Comparison of ENCODE assay signal across 18 cellular contexts in the genomic region with DNA sequence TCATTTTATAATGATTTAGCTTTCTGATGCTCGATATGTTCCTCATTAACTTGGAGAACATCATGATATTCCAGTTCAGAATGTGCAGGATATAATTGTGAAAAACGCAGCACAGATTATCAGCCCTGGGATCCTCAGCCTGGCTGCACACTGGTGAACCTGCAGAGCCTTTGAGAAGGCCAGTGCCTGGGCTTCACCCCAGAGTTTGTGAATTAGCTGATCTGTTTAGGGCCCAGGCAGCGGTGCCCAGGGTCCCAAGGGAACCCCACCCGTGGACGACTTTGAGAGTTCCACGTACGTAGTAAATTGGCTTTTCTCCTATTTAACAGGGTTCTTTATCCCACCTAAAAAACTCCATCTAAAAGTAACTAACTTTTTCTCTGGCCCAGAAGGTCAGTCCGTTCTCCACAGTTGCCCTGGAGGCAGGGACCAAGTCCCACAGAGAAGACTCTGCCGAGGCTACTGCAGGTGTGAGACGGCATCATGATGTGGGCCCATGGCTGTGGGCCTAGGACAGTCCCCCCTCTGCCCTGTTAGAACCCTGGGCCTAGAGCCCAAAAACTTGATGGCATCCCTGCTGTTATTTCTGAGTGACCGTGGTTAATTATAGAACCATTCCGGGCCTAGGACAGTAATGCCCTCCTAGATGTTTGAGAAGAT. TPM values are rescaled to one million over a fixed set of nuclear protein-coding genes. Genes with fewer than 3 reads are reported as not detected.
A peak's percentile ranks its signal among the peaks of the same experiment; 100 is the strongest.
DNase-seq lines count a peak whose midpoint lies in the region; ATAC-seq, FAIRE-seq and TF ChIP-seq lines count a peak whose summit lies in the region.
"Had no signal": no experiment of that assay in that cellular context is flagged by ENCODE, and none has a peak within 500 bp of the region (broad histone marks: within the 10 kb centered on the region; RNA-seq: fewer than 3 reads in every experiment).

No MANE protein-coding gene starts in this region.

- no peak overlapping the region for H3K4me2 ChIP-seq in neuronal stem cell (ENCODE audit: insufficient read depth, low read length, poor library complexity, severe bottlenecking)
- H3K4me2 ChIP-seq: A549 had no signal

- no peak overlapping the region for H3K4ac ChIP-seq in neuronal stem cell (ENCODE audit: low read length)

- H3K18ac ChIP-seq in neuronal stem cell (ENCODE audit: low read length) = peak overlapping the region; percentile 13

- TF ChIP-seq CTCF in left ventricle myocardium inferior (IDR thresholded peaks at IDR 0.05; ENCODE audit: borderline replicate concordance) (no peak), kidney (IDR thresholded peaks at IDR 0.05; ENCODE audit: borderline replicate concordance, extremely low read depth, insufficient read depth) (no peak), uterus (IDR thresholded peaks at IDR 0.05) (no peak)

- FAIRE-seq in kidney (lab: Jason Lieb, UNC) = no peak
- FAIRE-seq: A549, D721Med, G401.6, GM12891, H54 had no signal

- WGBS in neuronal stem cell (ENCODE audit: extremely low coverage in 2 of 2, insufficient read length in 2 of 2, insufficient replicate concordance in 1 of 2), 2 donors = no CpG with 5 or more reads among the region's 12 CpGs

- H2AK5ac ChIP-seq in neuronal stem cell (ENCODE audit: low read depth, low read length) = no peak overlapping the region

- H4K8ac ChIP-seq in neuronal stem cell (ENCODE audit: low read depth, low read length) = no peak overlapping the region

- H3K9ac ChIP-seq in kidney (ENCODE audit: low read length in 2 of 2) (no peak overlapping the region), neuronal stem cell (ENCODE audit: low read depth, low read length, poor library complexity) (no peak overlapping the region)
- H3K9ac ChIP-seq: GM23248 had no signal

- no peak overlapping the region for H3K23ac ChIP-seq in neuronal stem cell (ENCODE audit: low read depth, low read length, poor library complexity)

- TF ChIP-seq POLR2A in uterus (IDR thresholded peaks at IDR 0.05) = no peak

- H3K4me3 ChIP-seq in left ventricle myocardium inferior = no peak overlapping the region
- H3K4me3 ChIP-seq in kidney (ENCODE audit: low read length in 2 of 2) = no peak overlapping the region
- no peak overlapping the region for H3K4me3 ChIP-seq in neuronal stem cell (ENCODE audit: low read length in 2 of 2)
- no peak overlapping the region for H3K4me3 ChIP-seq in uterus
- H3K4me3 ChIP-seq: A549, GM23248 had no signal

- H3K9me3 ChIP-seq in left ventricle myocardium inferior (replicated peaks) (no peaks in the 10 kb centered on the region), kidney (ENCODE audit: control insufficient read depth in 1 of 2, low read length in 2 of 2) (no peaks in the 10 kb centered on the region), neuronal stem cell (replicated peaks in 1 of 2; ENCODE audit: control insufficient read depth in 2 of 2, insufficient read depth in 1 of 2, low read depth in 1 of 2, low read length in 2 of 2) (no peaks in the 10 kb centered on the region), uterus (no peaks in the 10 kb centered on the region)
- H3K9me3 ChIP-seq: A549, BE2C had no signal

- H2BK5ac ChIP-seq in neuronal stem cell (ENCODE audit: low read length) = no peak overlapping the region

- intact Hi-C loops in left ventricle myocardium inferior (cut with micrococcal nuclease) (no loop called here), left cardiac atrium (cut with DNase I) (no loop called here), kidney (cut with DNase I) (no loop called here), uterus (cut with DNase I; ENCODE audit: low total_unique reads) (no loop called here)

- no peak overlapping the region for H2BK12ac ChIP-seq in neuronal stem cell (ENCODE audit: low read length)

- H2BK120ac ChIP-seq in neuronal stem cell (ENCODE audit: low read depth, low read length) = no peak overlapping the region

- no peaks in the 10 kb centered on the region for H3K27me3 ChIP-seq in left ventricle myocardium inferior (ENCODE audit: low read depth)
- peaks cover 0 to 3% (median 0%) of the 10 kb centered on the region in 3 experiments for H3K27me3 ChIP-seq in neuronal stem cell (ENCODE audit: control insufficient read depth in 3 of 3, insufficient read depth in 3 of 3, low read depth in 1 of 3, low read length in 3 of 3)
- H3K27me3 ChIP-seq in uterus = no peaks in the 10 kb centered on the region
- H3K27me3 ChIP-seq: BE2C had no signal

- no peak overlapping the region for H4K91ac ChIP-seq in neuronal stem cell (ENCODE audit: low read depth, low read length, poor library complexity)

- H3K4me1 ChIP-seq in left ventricle myocardium inferior = peaks cover 44% of the 10 kb centered on the region
- H3K4me1 ChIP-seq in kidney (ENCODE audit: control insufficient read depth in 1 of 2, insufficient read depth in 1 of 2, low read depth in 1 of 2, low read length in 2 of 2) = no peaks in the 10 kb centered on the region
- H3K4me1 ChIP-seq in neuronal stem cell (ENCODE audit: control insufficient read depth in 2 of 2, insufficient read depth in 1 of 2, low read depth in 1 of 2, low read length in 2 of 2) = no peaks in the 10 kb centered on the region
- H3K4me1 ChIP-seq in uterus = peaks cover 3 to 5% of the 10 kb centered on the region in 2 donors
- H3K4me1 ChIP-seq: BE2C had no signal

- H3K27ac ChIP-seq in left ventricle myocardium inferior (replicated peaks) (peak overlapping the region; percentile 27), kidney (ENCODE audit: low read depth in 2 of 2, low read length in 2 of 2) (no peak overlapping the region), neuronal stem cell (replicated peaks; ENCODE audit: low read length) (no peak overlapping the region), uterus (peak overlapping the region; percentile 13 to 35)
- H3K27ac ChIP-seq: A549, C4-2B, GM23248 had no signal

- no peak overlapping the region for H2AFZ ChIP-seq in neuronal stem cell (ENCODE audit: low read length)
- H2AFZ ChIP-seq: GM23248 had no signal

- no peak overlapping the region for H2BK15ac ChIP-seq in neuronal stem cell (ENCODE audit: low read length)

- DNase-seq in left ventricle myocardium inferior (no peak), left cardiac atrium (no peak), kidney (peak; percentile 23), neuronal stem cell (ENCODE audit: low spot score) (no peak), uterus (no peak), NCI-H345 treated with DMSO at 0.1 percent for 48 hours (lab: John Stamatoyannopoulos, UW; ENCODE audit: unreplicated experiment) (no peak)
- DNase-seq: BE2C; CD4-positive, alpha-beta memory T cell; DMS153; DMS79 treated with DMSO at 0.1 percent for 48 hours had no signal

- H3K79me1 ChIP-seq in neuronal stem cell (ENCODE audit: low read depth, low read length) = no peaks in the 10 kb centered on the region

- no peak overlapping the region for H3K14ac ChIP-seq in neuronal stem cell (ENCODE audit: low read length)

- H3K36me3 ChIP-seq in left ventricle myocardium inferior = peaks cover 12% of the 10 kb centered on the region
- no peaks in the 10 kb centered on the region for H3K36me3 ChIP-seq in kidney (ENCODE audit: control insufficient read depth in 1 of 2, insufficient read depth in 2 of 2, low read length in 2 of 2)
- H3K36me3 ChIP-seq in neuronal stem cell (replicated peaks in 1 of 2; ENCODE audit: control insufficient read depth in 2 of 2, insufficient read depth in 2 of 2, low read length in 2 of 2) = no peaks in the 10 kb centered on the region
- no peaks in the 10 kb centered on the region for H3K36me3 ChIP-seq in uterus
- H3K36me3 ChIP-seq: BE2C had no signal

- no peak for ATAC-seq in left cardiac atrium
- ATAC-seq: A549, HCT116 had no signal

RNA-seq across cellular contexts. Expression of gene RPL31, which starts 39.6 kb away (rescaled TPM):
- total RNA-seq in left ventricle myocardium inferior (803 TPM), left cardiac atrium (100 to 1,000 TPM; 870 to 899 TPM), kidney (1,182 TPM), uterus (1,000 to 10,000 TPM in 3 of 4 donors, 100 to 1,000 TPM in 1; 918 to 2,301 (median 1,306) TPM)
- 2,844 TPM for polyA plus RNA-seq in kidney (ENCODE audit: insufficient read depth, low read depth, low replicate concordance)
- 2,267 TPM for polyA plus RNA-seq in neuronal stem cell (2013, experiment 1 of 2)
- 2,302 TPM for polyA plus RNA-seq in neuronal stem cell (2013, experiment 2 of 2)

Comparison
In these comparisons a context has a peak if more than half of its experiments do, and no peak if none do; other contexts are left out.
1. H3K27ac ChIP-seq: peak in left ventricle myocardium inferior (single experiment) and uterus (2 of 2); none in kidney (0 of 2) and neuronal stem cell (single experiment).